ENCODE assay signal across 22 cellular contexts in the genomic region with DNA sequence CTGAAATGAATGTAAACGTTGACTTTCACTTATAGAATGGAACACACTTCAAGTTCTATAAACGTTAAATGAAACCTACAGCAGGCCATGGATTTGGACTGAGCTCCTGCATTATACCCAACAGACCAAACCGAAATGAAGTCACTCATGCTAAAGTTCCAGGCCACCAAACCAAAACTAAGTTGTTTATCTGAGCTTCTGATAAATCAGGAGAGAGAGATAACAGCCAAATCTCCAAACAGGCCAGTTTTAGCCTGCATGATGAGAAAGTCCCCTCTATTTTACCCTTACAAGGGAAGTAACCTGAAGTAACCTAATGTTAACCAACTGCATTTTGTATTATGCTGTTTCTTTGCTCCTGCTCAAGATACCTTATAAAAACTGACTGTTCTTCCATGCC.
"Had no signal": no experiment of that assay in that cellular context is flagged by ENCODE, and none has a peak within 500 bp of the region (broad histone marks: within the 10 kb centered on the region; RNA-seq: fewer than 3 reads in every experiment).

No MANE protein-coding gene starts in this region.

- H3K27ac Mint-ChIP-seq: activated CD4-positive, alpha-beta memory T cell treated with anti-CD3 and anti-CD28 coated beads, Interleukin-2, amount 10 ng/mL, durations not matched to agents 7 days and 5 days; activated naive CD8-positive, alpha-beta T cell; activated T-helper 2 cell treated with anti-CD3 and anti-CD28 coated beads, Interferon-gamma antibody, Interleukin-2, Interleukin-4, amounts not matched to agents 10 μg/mL and 5 μg/mL and 100 μg/mL, durations not matched to agents 14 hours and 24 hours and 36 hours; stimulated activated memory B cell treated with anti-CD40 and anti-IgM and Interleukin-4, amounts not matched to agents 10 μg/mL and 1 μg/mL and 100 μg/mL, for 72 hours had no signal

- ATAC-seq: effector memory CD8-positive, alpha-beta T cell; sciatic nerve; stimulated activated memory B cell treated with anti-CD40 and anti-IgM and Interleukin-4, amounts not matched to agents 10 μg/mL and 1 μg/mL and 100 μg/mL, for 72 hours had no signal

- H3K4me1 ChIP-seq: adrenal gland, ascending aorta, esophagus muscularis mucosa, transverse colon had no signal

- H3K4me3 Mint-ChIP-seq: activated CD4-positive, alpha-beta memory T cell treated with anti-CD3 and anti-CD28 coated beads, Interleukin-2, amount 10 ng/mL, durations not matched to agents 7 days and 5 days; activated naive CD8-positive, alpha-beta T cell; central memory CD8-positive, alpha-beta T cell; effector memory CD8-positive, alpha-beta T cell; stimulated activated memory B cell treated with anti-CD40 and anti-IgM and Interleukin-4, amounts not matched to agents 10 μg/mL and 1 μg/mL and 100 μg/mL, for 72 hours had no signal

- H3K36me3 ChIP-seq: adrenal gland, brain microvascular endothelial cell, transverse colon had no signal

- H3K27me3 ChIP-seq: adrenal gland, ascending aorta, brain microvascular endothelial cell, esophagus muscularis mucosa, transverse colon had no signal

- H3K4me3 ChIP-seq: adrenal gland, ascending aorta, esophagus muscularis mucosa, left ventricle myocardium inferior, smooth muscle cell, transverse colon had no signal

- H3K27ac ChIP-seq: adrenal gland, ascending aorta, brain microvascular endothelial cell, esophagus muscularis mucosa, left ventricle myocardium inferior, transverse colon had no signal

- H3K9me3 Mint-ChIP-seq: central memory CD8-positive, alpha-beta T cell; effector memory CD8-positive, alpha-beta T cell had no signal

- DNase-seq: activated CD4-positive, alpha-beta memory T cell treated with anti-CD3 and anti-CD28 coated beads, Interleukin-2, amount 10 ng/mL, durations not matched to agents 7 days and 5 days; activated CD4-positive, alpha-beta T cell treated with anti-CD3 and anti-CD28 coated beads for 48 hours; activated CD4-positive, CD25-positive, alpha-beta regulatory T cell; activated naive CD4-positive, alpha-beta T cell; adrenal gland; brain microvascular endothelial cell; effector memory CD8-positive, alpha-beta T cell; hypothalamus; left ventricle myocardium inferior; mammary epithelial cell; nucleus accumbens; stimulated activated CD4-positive, alpha-beta T cell treated with anti-CD3 and anti-CD28 coated beads, Interleukin-15, amount 100 ng/mL, for 24 hours; T1000; transverse colon had no signal

- H3K27me3 Mint-ChIP-seq: activated CD4-positive, alpha-beta memory T cell treated with anti-CD3 and anti-CD28 coated beads, Interleukin-2, amount 10 ng/mL, durations not matched to agents 7 days and 5 days; activated naive CD8-positive, alpha-beta T cell; central memory CD8-positive, alpha-beta T cell; effector memory CD8-positive, alpha-beta T cell; stimulated activated memory B cell treated with anti-CD40 and anti-IgM and Interleukin-4, amounts not matched to agents 10 μg/mL and 1 μg/mL and 100 μg/mL, for 72 hours had no signal
